Comparison of ENCODE assay signal across 17 cellular contexts in genomic region chr15:75215107-75216004, GRCh38. TPM values are rescaled to one million over a fixed set of nuclear protein-coding genes. Genes with fewer than 3 reads are reported as not detected.
A peak's percentile ranks its signal among the peaks of the same experiment; 100 is the strongest.
DNase-seq lines count a peak whose midpoint lies in the region; ATAC-seq and TF ChIP-seq lines count a peak whose summit lies in the region.
"Had no signal": no experiment of that assay in that cellular context is flagged by ENCODE, and none has a peak within 500 bp of the region (broad histone marks: within the 10 kb centered on the region; RNA-seq: fewer than 3 reads in every experiment).

No MANE protein-coding gene starts in this region.

- no peak overlapping the region for H3K4me3 Mint-ChIP-seq in CD14-positive monocyte
- no peak overlapping the region for H3K4me3 Mint-ChIP-seq in effector memory CD8-positive, alpha-beta T cell

- H3K4me1 ChIP-seq in DND-41 (ENCODE audit: insufficient read depth, low read length): no peaks in the 10 kb centered on the region
- H3K4me1 ChIP-seq in mammary epithelial cell (ENCODE audit: insufficient read depth, low read length): peaks cover 11% of the 10 kb centered on the region

- no TSS peak for BruUV-seq in mammary epithelial cell (replicated peaks; lab: Mats Ljungman, UMichigan)

- in situ Hi-C loops in mammary epithelial cell (cut with MboI; ENCODE audit: low sequenced_read_pairs in 2 of 2): no loop called here

- peaks cover 0 to 3% (median 0%) of the 10 kb centered on the region in 3 donors for H3K27me3 Mint-ChIP-seq in CD14-positive monocyte (ENCODE audit: low read depth in 3 of 3)
- no peaks in the 10 kb centered on the region for H3K27me3 Mint-ChIP-seq in effector memory CD8-positive, alpha-beta T cell

- H3K79me2 ChIP-seq in DND-41 (ENCODE audit: insufficient read depth, low read length): peaks cover 5% of the 10 kb centered on the region; the same call in 1 of the 2 replicates
- H3K79me2 ChIP-seq in mammary epithelial cell (ENCODE audit: insufficient read depth, low read length): peaks cover 26% of the 10 kb centered on the region

- H3K9ac ChIP-seq in DND-41 (ENCODE audit: low read depth, low read length) (no peak overlapping the region), mammary epithelial cell (ENCODE audit: insufficient read depth, low read length) (no peak overlapping the region)

- CTCF ChIA-PET in mammary epithelial cell (lab: Charles Lee; ENCODE audit: low non-redundant PET): no interaction called here

- 60% methylated on average over 4 of the region's 5 CpGs for WGBS in mammary epithelial cell (ENCODE audit: low coverage, missing lambda C conversion rate)

- no peak for DNase-seq in CD14-positive monocyte (ENCODE audit: low spot score)
- DNase-seq in DND-41: no peak
- DNase-seq in NCI-H69 (lab: John Stamatoyannopoulos, UW): peak; percentile 56
- no peak for DNase-seq in effector memory CD8-positive, alpha-beta T cell
- DNase-seq in DMS153 treated with DMSO at 0.1 percent for 48 hours (lab: John Stamatoyannopoulos, UW; ENCODE audit: unreplicated experiment): no peak
- DNase-seq in mammary epithelial cell: no peak
- no peak for DNase-seq in dermis blood vessel endothelial cell
- DNase-seq: activated CD4-positive, alpha-beta T cell treated with anti-CD3 and anti-CD28 coated beads for 4 hours; activated effector memory CD4-positive, alpha-beta T cell treated with Interleukin-2 at 50 U/mL for 16 hours; caudate nucleus; erythroblast; H7; NK-92 treated with Interleukin-12 subunit alpha and Interleukin-12 subunit beta, amount 100 ng/mL, for 24 hours had no signal

- H3K4me3 ChIP-seq in DND-41 (ENCODE audit: low read depth in 1 of 2, low read length in 2 of 2): no peak overlapping the region
- no peak overlapping the region for H3K4me3 ChIP-seq in mammary epithelial cell (replicated peaks in 1 of 3; ENCODE audit: insufficient read depth in 1 of 3, low read depth in 2 of 3, low read length in 3 of 3)
- H3K4me3 ChIP-seq: hepatocyte, skin epidermis, thoracic aorta had no signal

- H3K36me3 ChIP-seq in DND-41 (ENCODE audit: insufficient read depth, low read length) (peaks cover 39% of the 10 kb centered on the region), mammary epithelial cell (ENCODE audit: insufficient read depth, low read length) (peaks cover 8% of the 10 kb centered on the region)

- H3K9me3 Mint-ChIP-seq in CD14-positive monocyte: peaks cover 0 to 2% (median 0%) of the 10 kb centered on the region in 7 donors
- H3K9me3 Mint-ChIP-seq in effector memory CD8-positive, alpha-beta T cell: no peaks in the 10 kb centered on the region

- no peaks in the 10 kb centered on the region for H3K27me3 ChIP-seq in DND-41 (ENCODE audit: insufficient read depth, low read length, poor library complexity)
- H3K27me3 ChIP-seq in mammary epithelial cell (ENCODE audit: insufficient read depth, low read length): no peaks in the 10 kb centered on the region
- H3K27me3 ChIP-seq: hepatocyte had no signal

- no peaks in the 10 kb centered on the region for H3K9me3 ChIP-seq in DND-41 (ENCODE audit: insufficient read depth, low read length, severe bottlenecking)
- H3K9me3 ChIP-seq in mammary epithelial cell (replicated peaks; ENCODE audit: insufficient read depth, low read length): no peaks in the 10 kb centered on the region
- H3K9me3 ChIP-seq: thoracic aorta had no signal

- H3K27ac ChIP-seq in DND-41 (ENCODE audit: low read length) (no peak overlapping the region), mammary epithelial cell (ENCODE audit: insufficient read depth, low read depth, low read length) (no peak overlapping the region)
- H3K27ac ChIP-seq: hepatocyte, skin epidermis, thoracic aorta had no signal

- H3K36me3 Mint-ChIP-seq in CD14-positive monocyte: peaks cover 46 to 50% of the 10 kb centered on the region in 2 donors
- peaks cover 22% of the 10 kb centered on the region for H3K36me3 Mint-ChIP-seq in effector memory CD8-positive, alpha-beta T cell (ENCODE audit: insufficient read depth)

- H3K4me2 ChIP-seq in DND-41 (ENCODE audit: insufficient read depth, low read length) (no peak overlapping the region), mammary epithelial cell (ENCODE audit: insufficient read depth, low read depth, low read length) (no peak overlapping the region)
- H3K4me2 ChIP-seq: hepatocyte had no signal

- peaks cover 56% of the 10 kb centered on the region for H4K20me1 ChIP-seq in DND-41 (ENCODE audit: insufficient read depth, low read length)
- H4K20me1 ChIP-seq in mammary epithelial cell (ENCODE audit: insufficient read depth, low read length): peaks cover 5% of the 10 kb centered on the region

- peaks cover 36% of the 10 kb centered on the region for H3K4me1 Mint-ChIP-seq in CD14-positive monocyte
- H3K4me1 Mint-ChIP-seq in effector memory CD8-positive, alpha-beta T cell (ENCODE audit: low read depth in 2 of 2): peaks cover 7 to 17% of the 10 kb centered on the region in 2 donors

- peak; percentile 35; the same call in 2 of the 3 replicates for ATAC-seq in DND-41 (ENCODE audit: insufficient read depth, low read depth)
- ATAC-seq in effector memory CD8-positive, alpha-beta T cell (replicated peaks): no peak
- ATAC-seq in GM21367 (IDR thresholded peaks at IDR 0.05; ENCODE audit: unreplicated experiment): no peak

- peak overlapping the region in 5 of 7 donors; percentile 28 to 68 (median 60) for H3K27ac Mint-ChIP-seq in CD14-positive monocyte
- peak overlapping the region; percentile 54 to 78 for H3K27ac Mint-ChIP-seq in effector memory CD8-positive, alpha-beta T cell

- TF ChIP-seq CTCF in CD14-positive monocyte (IDR thresholded peaks at IDR 0.05) (no peak), DND-41 (IDR thresholded peaks at IDR 0.05; ENCODE audit: borderline replicate concordance, extremely low read depth, low read length, poor library complexity, severe bottlenecking) (no peak), mammary epithelial cell (conservative IDR thresholded peaks at IDR 0.05 in 1 of 2, IDR thresholded peaks at IDR 0.05 in 1 of 2; ENCODE audit: extremely low read depth in 1 of 2, insufficient read depth in 1 of 2, low read depth in 1 of 2, low read length in 2 of 2) (no peak)

- H2AFZ ChIP-seq in DND-41 (ENCODE audit: low read depth, low read length): no peak overlapping the region
- H2AFZ ChIP-seq in mammary epithelial cell (ENCODE audit: low read depth, low read length): no peak overlapping the region
- H2AFZ ChIP-seq: hepatocyte had no signal

- intact Hi-C loops in CD14-positive monocyte (cut with micrococcal nuclease): no loop called here
- intact Hi-C loops in mammary epithelial cell (cut with micrococcal nuclease): no loop called here

- dilution Hi-C loops in mammary epithelial cell (cut with HindIII; ENCODE audit: low sequenced_read_pairs): no loop called here

RNA-seq across cellular contexts. Expression of gene C15orf39, which starts 13.7 kb away (rescaled TPM):
- polyA plus RNA-seq in CD14-positive monocyte (10 to 100 TPM in 1 of 2 donors, 1 to 10 TPM in 1; 8.9 to 18.2 TPM), mammary epithelial cell (9.0 TPM)
- total RNA-seq in mammary epithelial cell (10 to 100 TPM in 1 of 2 donors, 1 to 10 TPM in 1; 3.8 to 22.8 TPM), dermis blood vessel endothelial cell (7.0 and 12.4 TPM in 2 replicates)
- polyA minus RNA-seq in mammary epithelial cell: 31.5 TPM

RNA-seq across cellular contexts. Expression of gene GOLGA6C, which starts 42.8 kb away (rescaled TPM):
- polyA plus RNA-seq in CD14-positive monocyte (not detected), mammary epithelial cell (not detected)
- total RNA-seq in mammary epithelial cell (not detected), dermis blood vessel endothelial cell (not detected in 2 replicates)
- not detected for polyA minus RNA-seq in mammary epithelial cell
- total RNA-seq: hepatocyte had no signal
- polyA plus RNA-seq: hepatocyte had no signal
